Comparison of ENCODE assay signal across 1 cellular context in the genomic region with DNA sequence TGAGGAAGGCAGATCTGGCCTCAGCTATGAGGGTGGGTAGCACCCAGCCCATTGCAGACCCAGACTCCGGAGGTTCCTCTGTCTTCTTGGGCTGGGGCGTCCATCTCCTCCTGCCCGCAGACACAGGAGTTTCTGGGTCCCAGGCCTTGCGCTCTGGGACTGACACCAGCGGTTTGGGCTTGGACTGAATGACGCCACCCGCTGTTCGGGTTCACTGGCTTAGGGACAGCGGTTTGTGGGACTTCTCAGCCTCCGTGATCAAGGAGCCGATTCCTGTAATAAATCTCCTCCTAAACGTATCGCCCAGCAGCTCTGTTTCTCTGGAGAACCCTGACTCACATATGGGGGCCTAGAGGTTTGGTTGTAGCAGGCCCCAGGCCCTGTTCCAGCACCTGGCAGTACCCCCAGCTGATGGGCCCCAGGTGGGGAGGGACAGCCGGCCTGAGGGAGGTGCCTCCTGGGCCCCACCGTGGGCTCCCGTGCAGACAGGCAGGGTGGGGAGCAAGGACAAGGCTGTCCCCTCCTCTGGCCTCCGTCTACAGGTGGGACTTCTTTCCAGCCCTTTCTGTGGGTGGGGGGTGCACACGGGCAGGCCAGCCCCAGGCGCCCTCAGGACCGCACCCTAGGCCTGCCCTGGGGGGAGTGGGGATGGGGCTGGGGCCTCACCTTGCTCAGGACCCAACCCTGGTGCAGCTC.
TF ChIP-seq lines count a peak whose summit lies in the region.

No MANE protein-coding gene starts in this region.

TF ChIP-seq in H1, 55 proteins besides CTCF, POLR2A, EP300 and RAD21:
- TF ChIP-seq KDM4A (IDR thresholded peaks at IDR 0.05; ENCODE audit: low read depth, low read length, severe bottlenecking): no peak
- no peak for TF ChIP-seq GTF2F1 (IDR thresholded peaks at IDR 0.05; ENCODE audit: borderline replicate concordance, low read depth, low read length)
- no peak for TF ChIP-seq RNF2 (IDR thresholded peaks at IDR 0.05; ENCODE audit: borderline replicate concordance, low read depth, low read length, missing control alignments, poor library complexity, severe bottlenecking)
